Comparison of ENCODE assay signal across 1 cellular context in the genomic region with DNA sequence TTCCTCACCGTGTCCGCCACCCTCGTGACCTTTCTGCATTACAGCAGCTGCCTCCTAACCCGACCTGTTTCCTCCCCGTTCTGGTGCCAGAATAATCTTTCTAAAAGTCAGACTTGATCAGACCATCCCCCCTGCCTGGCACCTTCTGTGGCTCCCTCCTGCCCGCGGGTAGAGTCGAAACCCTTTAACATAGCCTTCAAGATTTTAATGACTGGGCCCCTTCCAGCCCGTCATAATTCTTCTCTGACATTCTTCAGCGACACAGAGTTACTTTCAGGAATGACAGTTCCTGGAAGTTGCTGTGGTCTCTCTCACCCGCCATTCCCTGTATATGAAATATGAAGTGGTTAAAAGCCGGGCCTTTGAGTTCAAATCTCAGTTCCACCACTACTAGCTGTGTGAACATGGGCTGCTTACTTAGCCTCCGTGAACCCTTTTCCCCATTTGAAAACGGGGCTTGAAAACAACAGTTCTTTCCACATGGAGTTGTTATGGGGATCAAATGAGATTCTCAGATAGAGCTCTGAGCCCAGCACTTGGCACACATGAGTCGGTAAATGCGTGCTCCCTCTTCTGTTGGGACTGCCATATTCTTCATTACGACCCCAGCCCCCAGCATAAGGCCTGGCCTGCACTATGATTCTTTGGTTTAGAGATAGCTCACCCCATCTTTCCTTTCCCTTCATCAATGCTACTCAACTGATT.
TF ChIP-seq lines count a peak whose summit lies in the region.

No MANE protein-coding gene starts in this region.

TF ChIP-seq in HepG2, 621 proteins besides CTCF, POLR2A, EP300 and RAD21 (continued from another document):
- TF ChIP-seq, protein P1, sequence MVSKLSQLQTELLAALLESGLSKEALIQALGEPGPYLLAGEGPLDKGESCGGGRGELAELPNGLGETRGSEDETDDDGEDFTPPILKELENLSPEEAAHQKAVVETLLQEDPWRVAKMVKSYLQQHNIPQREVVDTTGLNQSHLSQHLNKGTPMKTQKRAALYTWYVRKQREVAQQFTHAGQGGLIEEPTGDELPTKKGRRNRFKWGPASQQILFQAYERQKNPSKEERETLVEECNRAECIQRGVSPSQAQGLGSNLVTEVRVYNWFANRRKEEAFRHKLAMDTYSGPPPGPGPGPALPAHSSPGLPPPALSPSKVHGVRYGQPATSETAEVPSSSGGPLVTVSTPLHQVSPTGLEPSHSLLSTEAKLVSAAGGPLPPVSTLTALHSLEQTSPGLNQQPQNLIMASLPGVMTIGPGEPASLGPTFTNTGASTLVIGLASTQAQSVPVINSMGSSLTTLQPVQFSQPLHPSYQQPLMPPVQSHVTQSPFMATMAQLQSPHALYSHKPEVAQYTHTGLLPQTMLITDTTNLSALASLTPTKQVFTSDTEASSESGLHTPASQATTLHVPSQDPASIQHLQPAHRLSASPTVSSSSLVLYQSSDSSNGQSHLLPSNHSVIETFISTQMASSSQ (IDR thresholded peaks at IDR 0.05; ENCODE audit: low read depth) = no peak
- TF ChIP-seq, protein P1 (CRISPR knock-in tag; IDR thresholded peaks at IDR 0.05; ENCODE audit: borderline replicate concordance) = 0 out of 2 replicates have a peak, but pooled peaks have one; percentile 2
- TF ChIP-seq NR2F6 (IDR thresholded peaks at IDR 0.05) = 0 out of 2 replicates have a peak, but pooled peaks have one; percentile 6
- TF ChIP-seq NR2F6 (CRISPR knock-in tag; IDR thresholded peaks at IDR 0.05) = no peak
- no peak for TF ChIP-seq ZNF431 (CRISPR knock-in tag; IDR thresholded peaks at IDR 0.05; ENCODE audit: borderline replicate concordance, low read depth)
- TF ChIP-seq ZNF839 (CRISPR knock-in tag; IDR thresholded peaks at IDR 0.05; ENCODE audit: borderline replicate concordance) = no peak
- TF ChIP-seq, protein P2, sequence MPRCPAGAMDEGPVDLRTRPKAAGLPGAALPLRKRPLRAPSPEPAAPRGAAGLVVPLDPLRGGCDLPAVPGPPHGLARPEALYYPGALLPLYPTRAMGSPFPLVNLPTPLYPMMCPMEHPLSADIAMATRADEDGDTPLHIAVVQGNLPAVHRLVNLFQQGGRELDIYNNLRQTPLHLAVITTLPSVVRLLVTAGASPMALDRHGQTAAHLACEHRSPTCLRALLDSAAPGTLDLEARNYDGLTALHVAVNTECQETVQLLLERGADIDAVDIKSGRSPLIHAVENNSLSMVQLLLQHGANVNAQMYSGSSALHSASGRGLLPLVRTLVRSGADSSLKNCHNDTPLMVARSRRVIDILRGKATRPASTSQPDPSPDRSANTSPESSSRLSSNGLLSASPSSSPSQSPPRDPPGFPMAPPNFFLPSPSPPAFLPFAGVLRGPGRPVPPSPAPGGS (CRISPR knock-in tag; IDR thresholded peaks at IDR 0.05) = 0 out of 2 replicates have a peak, but pooled peaks have one; percentile 6
- 0 out of 2 replicates have a peak, but pooled peaks have one; percentile 2 for TF ChIP-seq ZNF546 (CRISPR knock-in tag; conservative IDR thresholded peaks at IDR 0.05)
- 0 out of 2 replicates have a peak, but pooled peaks have one; percentile 1 for TF ChIP-seq ISX (CRISPR knock-in tag; conservative IDR thresholded peaks at IDR 0.05)
- TF ChIP-seq, protein P3, sequence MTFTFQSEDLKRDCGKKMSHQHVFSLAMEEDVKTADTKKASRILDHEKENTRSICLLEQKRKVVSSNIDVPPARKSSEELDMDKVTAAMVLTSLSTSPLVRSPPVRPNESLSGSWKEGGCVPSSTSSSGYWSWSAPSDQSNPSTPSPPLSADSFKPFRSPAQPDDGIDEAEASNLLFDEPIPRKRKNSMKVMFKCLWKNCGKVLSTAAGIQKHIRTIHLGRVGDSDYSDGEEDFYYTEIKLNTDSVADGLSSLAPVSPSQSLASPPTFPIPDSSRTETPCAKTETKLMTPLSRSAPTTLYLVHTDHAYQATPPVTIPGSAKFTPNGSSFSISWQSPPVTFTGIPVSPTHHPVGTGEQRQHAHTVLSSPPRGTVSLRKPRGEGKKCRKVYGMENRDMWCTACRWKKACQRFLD (CRISPR knock-in tag; IDR thresholded peaks at IDR 0.05; ENCODE audit: borderline replicate concordance) = 0 out of 2 replicates have a peak, but pooled peaks have one; percentile 8
- TF ChIP-seq MLLT10 (CRISPR knock-in tag; IDR thresholded peaks at IDR 0.05) = no peak
- peak; percentile 10; the same call in 1 of the 2 replicates for TF ChIP-seq ZNF143 (CRISPR knock-in tag; IDR thresholded peaks at IDR 0.05)
